In the genomic region with DNA sequence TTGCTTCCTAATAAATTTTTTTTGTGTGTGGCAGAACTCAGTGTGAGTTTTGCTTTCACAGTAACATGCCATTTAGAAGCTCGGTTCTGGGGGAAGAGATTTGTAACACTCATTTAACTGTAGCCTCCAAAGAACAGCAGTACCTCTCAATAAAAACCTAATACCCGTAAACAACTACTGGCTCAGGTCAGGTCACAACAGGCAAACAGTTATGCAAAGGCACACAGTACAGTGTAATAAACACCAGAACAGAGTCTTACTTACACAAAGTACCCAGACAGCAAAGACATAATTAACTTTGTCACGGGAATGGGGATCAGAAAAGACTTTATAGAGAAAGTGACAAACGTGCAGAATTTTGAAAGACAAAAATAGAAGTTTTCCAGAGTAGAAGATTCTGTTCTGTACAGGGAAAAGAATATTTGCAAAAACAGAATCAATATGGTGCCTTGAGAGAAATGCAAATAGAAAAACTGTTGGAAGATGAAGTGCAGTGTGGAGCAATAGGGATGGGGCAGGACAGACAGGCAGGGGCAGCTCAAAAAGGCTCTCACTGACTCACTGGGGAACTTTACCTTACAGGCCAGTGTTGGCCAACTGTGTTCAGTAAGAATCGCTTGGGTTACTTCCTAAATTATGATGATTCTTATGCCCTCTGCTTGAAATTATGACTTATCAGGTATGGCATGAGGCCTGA, we compare ENCODE assay signal across 19 cellular contexts. TPM values are rescaled to one million over a fixed set of nuclear protein-coding genes. Genes with fewer than 3 reads are reported as not detected.
DNase-seq lines count a peak whose midpoint lies in the region; ATAC-seq and TF ChIP-seq lines count a peak whose summit lies in the region.
"Had no signal": no experiment of that assay in that cellular context is flagged by ENCODE, and none has a peak within 500 bp of the region (broad histone marks: within the 10 kb centered on the region; RNA-seq: fewer than 3 reads in every experiment).

No MANE protein-coding gene starts in this region.

- ATAC-seq in esophagus mucosa (peak; percentile 94), omental fat pad (ENCODE audit: low FRiP score) (peak; percentile 69), HG03039 (IDR thresholded peaks at IDR 0.05; ENCODE audit: unreplicated experiment) (no peak), GM21381 (IDR thresholded peaks at IDR 0.05; ENCODE audit: unreplicated experiment) (no peak)
- ATAC-seq: activated CD8-positive, alpha-beta T cell treated with anti-CD3 and anti-CD28 coated beads, Interleukin-2, amount 10 ng/mL, durations not matched to agents 7 days and 5 days; activated T-cell treated with anti-CD3 and anti-CD28 coated beads, Interleukin-2, amount 50 U/mL, for 72 hours; natural killer cell had no signal

- no peak for TF ChIP-seq CTCF in NB4 (IDR thresholded peaks at IDR 0.05; ENCODE audit: low read depth, low read length)
- TF ChIP-seq CTCF in omental fat pad (IDR thresholded peaks at IDR 0.05), result no peak

- peak; percentile 28 for DNase-seq in CD1c-positive myeloid dendritic cell (ENCODE audit: extremely low spot score)
- peak; percentile 30 for DNase-seq in NB4 (ENCODE audit: low read depth)
- no peak for DNase-seq in omental fat pad (ENCODE audit: low spot score)
- DNase-seq in kidney glomerular epithelial cell (lab: John Stamatoyannopoulos, UW), result no peak
- DNase-seq in glomerular visceral epithelial cell (ENCODE audit: extremely low spot score), result no peak
- DNase-seq: activated CD8-positive, alpha-beta T cell treated with anti-CD3 and anti-CD28 coated beads, Interleukin-2, amount 10 ng/mL, durations not matched to agents 7 days and 5 days; activated naive CD8-positive, alpha-beta T cell treated with anti-CD3 and anti-CD28 coated beads, Interleukin-2, amount 10 ng/mL, durations not matched to agents 7 days and 5 days; activated T-cell treated with anti-CD3 and anti-CD28 coated beads, Interleukin-2, amount 50 U/mL, for 72 hours; caudate nucleus; effector CD4-positive, alpha-beta T cell; GDM1; natural killer cell; NCI-H187; NCI-H524 treated with DMSO at 0.1 percent for 48 hours; retina; stimulated activated CD4-positive, alpha-beta T cell treated with anti-CD3 and anti-CD28 coated beads, Interleukin-1b, Interleukin-23, amount 100 ng/mL, for 48 hours had no signal

- H3K4me3 ChIP-seq in NB4 (ENCODE audit: low read depth, low read length), result no peak overlapping the region

- TF ChIP-seq POLR2A in NB4 (IDR thresholded peaks at IDR 0.05; ENCODE audit: extremely low read depth, insufficient read length), result no peak

RNA-seq across cellular contexts. Expression of gene EGLN1, which starts 38.8 kb away (rescaled TPM):
- total RNA-seq in esophagus mucosa (16.7 TPM), omental fat pad (10 to 100 TPM; 24.6 to 48.2 (median 37.2) TPM)

RNA-seq across cellular contexts. Expression of gene SPRTN, which starts 45.2 kb away (rescaled TPM):
- total RNA-seq in esophagus mucosa, result 7.6 TPM
- total RNA-seq in omental fat pad, result 10 to 100 TPM; 11.2 to 31.6 (median 20.9) TPM

RNA-seq across cellular contexts. Expression of gene EXOC8, which starts 45.7 kb away (rescaled TPM):
- 7.9 TPM for total RNA-seq in esophagus mucosa
- 10 to 100 TPM; 12.1 to 21.0 (median 16.9) TPM for total RNA-seq in omental fat pad

Comparison
In these comparisons a context has a peak if more than half of its experiments do, and no peak if none do; other contexts are left out.
1. DNase-seq: peak in CD1c-positive myeloid dendritic cell (single experiment) and NB4 (single experiment); none in omental fat pad (single experiment), kidney glomerular epithelial cell (single experiment) and glomerular visceral epithelial cell (single experiment).
2. ATAC-seq: peak in esophagus mucosa (single experiment) and omental fat pad (single experiment); none in HG03039 (single experiment) and GM21381 (single experiment).